Comparison of ENCODE assay signal across 21 cellular contexts in the genomic region with DNA sequence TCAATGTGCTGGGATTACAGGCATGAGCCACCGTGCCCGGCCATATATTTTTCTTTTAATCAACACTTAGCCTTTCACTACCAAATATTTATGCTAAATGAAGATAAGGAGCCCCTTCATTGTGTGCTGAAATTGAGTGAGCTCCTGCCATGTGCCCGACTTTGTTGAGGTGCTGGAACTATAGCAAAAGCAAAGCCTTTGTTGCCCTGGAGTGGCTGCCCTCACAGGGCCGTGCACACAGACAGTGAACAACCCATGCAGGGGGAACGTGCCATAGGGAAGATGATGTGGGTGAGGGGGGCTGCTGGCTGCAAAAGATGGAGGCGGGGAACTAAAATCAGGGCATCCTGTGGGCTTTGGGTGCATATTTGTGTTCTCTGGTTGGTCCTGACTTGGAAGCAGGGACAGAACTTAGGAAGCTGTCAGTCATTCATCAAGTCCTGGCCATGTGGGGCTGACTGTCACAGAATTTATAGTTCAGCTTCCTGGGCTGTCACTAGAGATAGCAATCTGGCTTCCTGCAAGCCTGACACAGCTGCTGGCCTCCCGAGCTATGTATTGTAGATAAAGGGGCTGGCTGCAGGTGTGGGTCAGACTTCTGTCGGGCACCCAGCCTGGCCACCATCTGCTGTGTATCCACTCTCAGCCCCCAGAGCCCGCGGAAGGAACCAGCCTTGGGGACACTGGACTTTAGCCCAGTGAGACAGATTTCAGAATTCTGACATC. TPM values are rescaled to one million over a fixed set of nuclear protein-coding genes. Genes with fewer than 3 reads are reported as not detected.
DNase-seq lines count a peak whose midpoint lies in the region; ATAC-seq and TF ChIP-seq lines count a peak whose summit lies in the region.
"Had no signal": no experiment of that assay in that cellular context is flagged by ENCODE, and none has a peak within 500 bp of the region (broad histone marks: within the 10 kb centered on the region; RNA-seq: fewer than 3 reads in every experiment).

No MANE protein-coding gene starts in this region.

- H3K4me3 ChIP-seq in RWPE2 (ENCODE audit: severe bottlenecking), result no peak overlapping the region
- H3K4me3 ChIP-seq in dorsolateral prefrontal cortex, result peak overlapping the region in 18 of 59 donors; percentile 1 to 52 (median 30)
- H3K4me3 ChIP-seq in upper lobe of right lung, result no peak overlapping the region
- H3K4me3 ChIP-seq in gastrocnemius medialis, result no peak overlapping the region

- H3K36me3 ChIP-seq in RWPE2 (ENCODE audit: low read depth) (peaks cover 12% of the 10 kb centered on the region), upper lobe of right lung (peaks cover 43% of the 10 kb centered on the region), gastrocnemius medialis (peaks cover 0 to 5% of the 10 kb centered on the region in 2 donors)

- ATAC-seq in Right ventricle myocardium superior (ENCODE audit: poor library complexity), result no peak
- no peak for ATAC-seq in RWPE2 (ENCODE audit: low read depth)
- ATAC-seq in upper lobe of right lung, result peak; percentile 34
- no peak for ATAC-seq in gastrocnemius medialis
- no peak for ATAC-seq in HG02678 (IDR thresholded peaks at IDR 0.05; ENCODE audit: unreplicated experiment)
- no peak for ATAC-seq in GM19467 (IDR thresholded peaks at IDR 0.05; ENCODE audit: unreplicated experiment)
- ATAC-seq: activated T-cell treated with anti-CD3 and anti-CD28 coated beads, Interleukin-2, amount 50 U/mL, for 72 hours had no signal

- H3K27ac ChIP-seq in RWPE2 (ENCODE audit: poor library complexity, severe bottlenecking) (no peak overlapping the region), dorsolateral prefrontal cortex (peak overlapping the region in 30 of 59 donors; percentile 1 to 77 (median 36)), upper lobe of right lung (no peak overlapping the region), gastrocnemius medialis (no peak overlapping the region)
- H3K27ac ChIP-seq: RWPE1, VCaP had no signal

- H3K9me3 ChIP-seq in RWPE2 (ENCODE audit: severe bottlenecking) (no peaks in the 10 kb centered on the region), upper lobe of right lung (no peaks in the 10 kb centered on the region), gastrocnemius medialis (no peaks in the 10 kb centered on the region)

- intact Hi-C loops in cardiac septum (cut with DNase I), result no loop called here
- intact Hi-C loops in Right ventricle myocardium superior (cut with DNase I), result no loop called here
- intact Hi-C loops in dorsolateral prefrontal cortex (cut with DNase I), result no loop called here
- intact Hi-C loops in upper lobe of right lung (cut with DNase I), result no loop called here
- intact Hi-C loops in gastrocnemius medialis (cut with DNase I; ENCODE audit: low total_unique reads), result no loop called here

- no peaks in the 10 kb centered on the region for H3K27me3 ChIP-seq in RWPE2 (ENCODE audit: insufficient read depth, poor library complexity, severe bottlenecking)
- H3K27me3 ChIP-seq in dorsolateral prefrontal cortex, result no peaks in the 10 kb centered on the region
- H3K27me3 ChIP-seq in upper lobe of right lung, result no peaks in the 10 kb centered on the region
- no peaks in the 10 kb centered on the region for H3K27me3 ChIP-seq in gastrocnemius medialis

- TF ChIP-seq POLR2A in gastrocnemius medialis (IDR thresholded peaks at IDR 0.05), result no peak

- in situ Hi-C loops in gastrocnemius medialis (cut with MboI; ENCODE audit: low sequenced_read_pairs in 4 of 4), result no loop called here

- H3K4me1 ChIP-seq in RWPE2 (ENCODE audit: insufficient read depth, poor library complexity, severe bottlenecking), result no peaks in the 10 kb centered on the region
- peaks cover 3% of the 10 kb centered on the region for H3K4me1 ChIP-seq in upper lobe of right lung
- no peaks in the 10 kb centered on the region for H3K4me1 ChIP-seq in gastrocnemius medialis

- DNase-seq in cardiac septum (ENCODE audit: low spot score), result peak; percentile 26
- DNase-seq in Right ventricle myocardium superior, result no peak
- peak; percentile 33 for DNase-seq in RWPE2 (ENCODE audit: low spot score)
- peak in 3 of 10 donors; percentile 6 to 62 (median 30) for DNase-seq in dorsolateral prefrontal cortex
- no peak for DNase-seq in upper lobe of right lung
- no peak for DNase-seq in gastrocnemius medialis
- DNase-seq: activated CD4-positive, alpha-beta memory T cell treated with anti-CD3 and anti-CD28 coated beads for 36 hours; activated T-cell treated with anti-CD3 and anti-CD28 coated beads, Interleukin-2, amount 50 U/mL, for 72 hours; COR-L47; effector memory CD4-positive, alpha-beta T cell; mammary epithelial cell; naive B cell; NCI-H1436; NCI-H2227 treated with DMSO at 0.1 percent for 48 hours; NK-92 treated with Interleukin-12 subunit alpha and Interleukin-12 subunit beta, amount 100 ng/mL, for 24 hours; stimulated activated CD4-positive, alpha-beta T cell treated with anti-CD3 and anti-CD28 coated beads, Interleukin-1b, Interleukin-23, amount 100 ng/mL, for 48 hours; T-helper 1 cell had no signal

- TF ChIP-seq CTCF in RWPE2 (IDR thresholded peaks at IDR 0.05; ENCODE audit: poor library complexity, severe bottlenecking), result no peak
- TF ChIP-seq CTCF in dorsolateral prefrontal cortex (IDR thresholded peaks at IDR 0.05 in 54 of 56, conservative IDR thresholded peaks at IDR 0.05 in 2 of 56; ENCODE audit: low read depth in 1 of 56, partially characterized antibody in 56 of 56), result no peak
- TF ChIP-seq CTCF in upper lobe of right lung (IDR thresholded peaks at IDR 0.05), result no peak
- no peak for TF ChIP-seq CTCF in gastrocnemius medialis (IDR thresholded peaks at IDR 0.05 in 4 of 5, conservative IDR thresholded peaks at IDR 0.05 in 1 of 5)

RNA-seq across cellular contexts. Expression of a gene that starts 56.8 kb away (rescaled TPM):
- total RNA-seq in cardiac septum (396 TPM), Right ventricle myocardium superior (393 TPM), dorsolateral prefrontal cortex (100 to 1,000 TPM in 23 of 120 experiments, 10 to 100 TPM in 97; 59.1 to 146 (median 85.0) TPM), upper lobe of right lung (51.2 TPM), gastrocnemius medialis (100 to 1,000 TPM in 1 of 4 donors, 10 to 100 TPM in 3; 75.0 to 127 (median 97.4) TPM)

Comparison
In these comparisons a context has a peak if more than half of its experiments do, and no peak if none do; other contexts are left out.
1. DNase-seq: peak in cardiac septum (single experiment) and RWPE2 (single experiment); none in Right ventricle myocardium superior (single experiment), upper lobe of right lung (single experiment) and gastrocnemius medialis (0 of 2).
2. H3K27ac ChIP-seq: peak in dorsolateral prefrontal cortex (30 of 59); none in RWPE2 (single experiment), upper lobe of right lung (single experiment) and gastrocnemius medialis (0 of 4).